In the genomic region with DNA sequence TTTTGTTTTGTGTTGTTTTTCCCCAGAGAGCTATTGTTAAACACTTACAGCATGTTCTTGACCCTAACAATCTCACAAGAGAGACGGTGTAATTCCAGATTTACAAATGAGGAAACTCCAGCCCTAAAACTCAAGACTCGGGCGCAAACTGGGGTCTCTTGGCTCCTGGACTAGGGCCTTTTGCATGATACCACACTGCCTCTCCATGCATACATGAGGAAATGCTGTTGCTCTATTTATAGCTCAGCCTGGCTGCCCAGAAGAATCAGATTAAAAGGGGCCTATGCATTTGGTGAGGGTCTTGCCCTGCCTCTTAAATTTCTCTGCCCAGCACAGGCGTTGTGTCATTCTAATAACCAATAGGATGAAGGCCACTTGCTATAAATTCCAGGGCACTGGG, we compare ENCODE assay signal across 2 cellular contexts.
TF ChIP-seq lines count a peak whose summit lies in the region.

No MANE protein-coding gene starts in this region.

TF ChIP-seq in GM23338, 12 proteins besides CTCF, POLR2A, EP300 and RAD21 (continued from another document):
- TF ChIP-seq, protein P1, sequence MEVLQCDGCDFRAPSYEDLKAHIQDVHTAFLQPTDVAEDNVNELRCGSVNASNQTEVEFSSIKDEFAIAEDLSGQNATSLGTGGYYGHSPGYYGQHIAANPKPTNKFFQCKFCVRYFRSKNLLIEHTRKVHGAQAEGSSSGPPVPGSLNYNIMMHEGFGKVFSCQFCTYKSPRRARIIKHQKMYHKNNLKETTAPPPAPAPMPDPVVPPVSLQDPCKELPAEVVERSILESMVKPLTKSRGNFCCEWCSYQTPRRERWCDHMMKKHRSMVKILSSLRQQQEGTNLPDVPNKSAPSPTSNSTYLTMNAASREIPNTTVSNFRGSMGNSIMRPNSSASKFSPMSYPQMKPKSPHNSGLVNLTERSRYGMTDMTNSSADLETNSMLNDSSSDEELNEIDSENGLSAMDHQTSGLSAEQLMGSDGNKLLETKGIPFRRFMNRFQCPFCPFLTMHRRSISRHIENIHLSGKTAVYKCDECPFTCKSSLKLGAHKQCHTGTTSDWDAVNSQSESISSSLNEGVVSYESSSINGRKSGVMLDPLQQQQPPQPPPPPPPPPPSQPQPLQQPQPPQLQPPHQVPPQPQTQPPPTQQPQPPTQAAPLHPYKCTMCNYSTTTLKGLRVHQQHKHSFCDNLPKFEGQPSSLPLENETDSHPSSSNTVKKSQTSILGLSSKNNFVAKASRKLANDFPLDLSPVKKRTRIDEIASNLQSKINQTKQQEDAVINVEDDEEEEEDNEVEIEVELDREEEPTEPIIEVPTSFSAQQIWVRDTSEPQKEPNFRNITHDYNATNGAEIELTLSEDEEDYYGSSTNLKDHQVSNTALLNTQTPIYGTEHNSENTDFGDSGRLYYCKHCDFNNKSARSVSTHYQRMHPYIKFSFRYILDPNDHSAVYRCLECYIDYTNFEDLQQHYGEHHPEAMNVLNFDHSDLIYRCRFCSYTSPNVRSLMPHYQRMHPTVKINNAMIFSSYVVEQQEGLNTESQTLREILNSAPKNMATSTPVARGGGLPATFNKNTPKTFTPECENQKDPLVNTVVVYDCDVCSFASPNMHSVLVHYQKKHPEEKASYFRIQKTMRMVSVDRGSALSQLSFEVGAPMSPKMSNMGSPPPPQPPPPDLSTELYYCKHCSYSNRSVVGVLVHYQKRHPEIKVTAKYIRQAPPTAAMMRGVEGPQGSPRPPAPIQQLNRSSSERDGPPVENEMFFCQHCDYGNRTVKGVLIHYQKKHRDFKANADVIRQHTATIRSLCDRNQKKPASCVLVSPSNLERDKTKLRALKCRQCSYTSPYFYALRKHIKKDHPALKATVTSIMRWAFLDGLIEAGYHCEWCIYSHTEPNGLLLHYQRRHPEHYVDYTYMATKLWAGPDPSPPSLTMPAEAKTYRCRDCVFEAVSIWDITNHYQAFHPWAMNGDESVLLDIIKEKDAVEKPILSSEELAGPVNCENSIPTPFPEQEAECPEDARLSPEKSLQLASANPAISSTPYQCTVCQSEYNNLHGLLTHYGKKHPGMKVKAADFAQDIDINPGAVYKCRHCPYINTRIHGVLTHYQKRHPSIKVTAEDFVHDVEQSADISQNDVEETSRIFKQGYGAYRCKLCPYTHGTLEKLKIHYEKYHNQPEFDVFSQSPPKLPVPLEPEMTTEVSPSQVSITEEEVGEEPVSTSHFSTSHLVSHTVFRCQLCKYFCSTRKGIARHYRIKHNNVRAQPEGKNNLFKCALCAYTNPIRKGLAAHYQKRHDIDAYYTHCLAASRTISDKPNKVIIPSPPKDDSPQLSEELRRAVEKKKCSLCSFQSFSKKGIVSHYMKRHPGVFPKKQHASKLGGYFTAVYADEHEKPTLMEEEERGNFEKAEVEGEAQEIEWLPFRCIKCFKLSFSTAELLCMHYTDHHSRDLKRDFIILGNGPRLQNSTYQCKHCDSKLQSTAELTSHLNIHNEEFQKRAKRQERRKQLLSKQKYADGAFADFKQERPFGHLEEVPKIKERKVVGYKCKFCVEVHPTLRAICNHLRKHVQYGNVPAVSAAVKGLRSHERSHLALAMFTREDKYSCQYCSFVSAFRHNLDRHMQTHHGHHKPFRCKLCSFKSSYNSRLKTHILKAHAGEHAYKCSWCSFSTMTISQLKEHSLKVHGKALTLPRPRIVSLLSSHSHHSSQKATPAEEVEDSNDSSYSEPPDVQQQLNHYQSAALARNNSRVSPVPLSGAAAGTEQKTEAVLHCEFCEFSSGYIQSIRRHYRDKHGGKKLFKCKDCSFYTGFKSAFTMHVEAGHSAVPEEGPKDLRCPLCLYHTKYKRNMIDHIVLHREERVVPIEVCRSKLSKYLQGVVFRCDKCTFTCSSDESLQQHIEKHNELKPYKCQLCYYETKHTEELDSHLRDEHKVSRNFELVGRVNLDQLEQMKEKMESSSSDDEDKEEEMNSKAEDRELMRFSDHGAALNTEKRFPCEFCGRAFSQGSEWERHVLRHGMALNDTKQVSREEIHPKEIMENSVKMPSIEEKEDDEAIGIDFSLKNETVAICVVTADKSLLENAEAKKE (CRISPR knock-in tag; IDR thresholded peaks at IDR 0.05) = no peak
- TF ChIP-seq NANOG (IDR thresholded peaks at IDR 0.05; ENCODE audit: borderline replicate concordance) (no peak), ZNF331 (CRISPR knock-in tag; IDR thresholded peaks at IDR 0.05; ENCODE audit: low read depth) (no peak)
- TF ChIP-seq, protein P2, sequence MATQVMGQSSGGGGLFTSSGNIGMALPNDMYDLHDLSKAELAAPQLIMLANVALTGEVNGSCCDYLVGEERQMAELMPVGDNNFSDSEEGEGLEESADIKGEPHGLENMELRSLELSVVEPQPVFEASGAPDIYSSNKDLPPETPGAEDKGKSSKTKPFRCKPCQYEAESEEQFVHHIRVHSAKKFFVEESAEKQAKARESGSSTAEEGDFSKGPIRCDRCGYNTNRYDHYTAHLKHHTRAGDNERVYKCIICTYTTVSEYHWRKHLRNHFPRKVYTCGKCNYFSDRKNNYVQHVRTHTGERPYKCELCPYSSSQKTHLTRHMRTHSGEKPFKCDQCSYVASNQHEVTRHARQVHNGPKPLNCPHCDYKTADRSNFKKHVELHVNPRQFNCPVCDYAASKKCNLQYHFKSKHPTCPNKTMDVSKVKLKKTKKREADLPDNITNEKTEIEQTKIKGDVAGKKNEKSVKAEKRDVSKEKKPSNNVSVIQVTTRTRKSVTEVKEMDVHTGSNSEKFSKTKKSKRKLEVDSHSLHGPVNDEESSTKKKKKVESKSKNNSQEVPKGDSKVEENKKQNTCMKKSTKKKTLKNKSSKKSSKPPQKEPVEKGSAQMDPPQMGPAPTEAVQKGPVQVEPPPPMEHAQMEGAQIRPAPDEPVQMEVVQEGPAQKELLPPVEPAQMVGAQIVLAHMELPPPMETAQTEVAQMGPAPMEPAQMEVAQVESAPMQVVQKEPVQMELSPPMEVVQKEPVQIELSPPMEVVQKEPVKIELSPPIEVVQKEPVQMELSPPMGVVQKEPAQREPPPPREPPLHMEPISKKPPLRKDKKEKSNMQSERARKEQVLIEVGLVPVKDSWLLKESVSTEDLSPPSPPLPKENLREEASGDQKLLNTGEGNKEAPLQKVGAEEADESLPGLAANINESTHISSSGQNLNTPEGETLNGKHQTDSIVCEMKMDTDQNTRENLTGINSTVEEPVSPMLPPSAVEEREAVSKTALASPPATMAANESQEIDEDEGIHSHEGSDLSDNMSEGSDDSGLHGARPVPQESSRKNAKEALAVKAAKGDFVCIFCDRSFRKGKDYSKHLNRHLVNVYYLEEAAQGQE (IDR thresholded peaks at IDR 0.05; ENCODE audit: unreplicated experiment) = no peak

TF ChIP-seq in neural cell, 6 proteins besides CTCF, POLR2A, EP300 and RAD21 (continued from another document):
- TF ChIP-seq, protein P2 (IDR thresholded peaks at IDR 0.05; ENCODE audit: borderline replicate concordance) = no peak
TF ChIP-seq in neural cell: peak in this region for 1.
